In the genomic region with DNA sequence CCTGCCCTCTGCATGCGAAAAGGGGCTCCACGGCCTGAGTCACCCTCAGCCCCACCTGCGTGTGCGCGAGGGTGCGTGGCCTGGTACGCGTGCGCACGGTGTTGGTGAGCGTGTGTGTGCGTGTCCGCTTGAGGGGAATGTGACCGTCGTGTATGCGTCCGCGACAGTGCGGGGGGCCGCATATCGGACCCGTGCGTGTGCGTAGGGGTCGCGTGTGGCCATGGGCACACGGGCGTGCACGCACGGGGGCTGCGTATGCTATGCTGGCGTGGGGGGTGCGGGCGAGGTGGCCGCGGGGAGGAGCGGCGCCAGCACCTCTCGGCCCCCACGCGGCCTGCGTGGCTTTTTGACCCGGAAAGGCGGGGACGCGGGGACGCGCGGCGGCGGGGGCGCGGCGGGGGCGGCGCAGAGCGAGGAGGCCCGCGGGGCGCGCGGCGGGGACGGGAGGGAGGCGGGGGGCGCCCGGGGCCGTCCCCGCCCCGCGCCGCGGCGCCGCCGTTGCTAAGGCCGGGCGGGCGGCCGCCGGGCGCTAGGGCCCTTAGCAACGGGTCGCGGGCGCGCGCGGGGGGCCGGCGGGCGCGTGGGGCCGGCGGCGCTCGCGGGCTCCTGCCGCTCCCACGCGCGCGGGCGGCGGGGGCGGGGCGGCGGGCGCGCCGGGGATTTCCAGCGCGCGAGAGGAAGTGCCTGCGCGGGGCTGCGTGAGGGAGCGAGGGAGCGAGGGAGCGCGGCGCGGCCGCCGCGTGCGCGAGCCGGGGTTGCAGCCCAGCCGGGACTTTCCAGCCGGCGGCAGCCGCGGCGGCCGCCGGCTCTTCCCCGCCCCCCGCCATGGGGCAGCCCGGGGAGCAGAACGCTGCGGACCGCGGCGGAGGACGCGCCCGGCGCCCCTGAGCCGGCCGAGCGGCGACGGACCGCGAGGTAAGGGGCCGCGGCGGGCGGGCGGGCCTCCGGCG, we compare ENCODE assay signal across 8 cellular contexts. TPM values are rescaled to one million over a fixed set of nuclear protein-coding genes. Genes with fewer than 3 reads are reported as not detected.
A peak's percentile ranks its signal among the peaks of the same experiment; 100 is the strongest.
DNase-seq lines count a peak whose midpoint lies in the region; ATAC-seq and TF ChIP-seq lines count a peak whose summit lies in the region.

A gene with protein sequence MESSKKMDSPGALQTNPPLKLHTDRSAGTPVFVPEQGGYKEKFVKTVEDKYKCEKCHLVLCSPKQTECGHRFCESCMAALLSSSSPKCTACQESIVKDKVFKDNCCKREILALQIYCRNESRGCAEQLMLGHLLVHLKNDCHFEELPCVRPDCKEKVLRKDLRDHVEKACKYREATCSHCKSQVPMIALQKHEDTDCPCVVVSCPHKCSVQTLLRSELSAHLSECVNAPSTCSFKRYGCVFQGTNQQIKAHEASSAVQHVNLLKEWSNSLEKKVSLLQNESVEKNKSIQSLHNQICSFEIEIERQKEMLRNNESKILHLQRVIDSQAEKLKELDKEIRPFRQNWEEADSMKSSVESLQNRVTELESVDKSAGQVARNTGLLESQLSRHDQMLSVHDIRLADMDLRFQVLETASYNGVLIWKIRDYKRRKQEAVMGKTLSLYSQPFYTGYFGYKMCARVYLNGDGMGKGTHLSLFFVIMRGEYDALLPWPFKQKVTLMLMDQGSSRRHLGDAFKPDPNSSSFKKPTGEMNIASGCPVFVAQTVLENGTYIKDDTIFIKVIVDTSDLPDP (plus strand): TSS at position 689 of the 950 bp plus-strand sequence. CDS start 92,753 bp downstream, outside the sequence.

- H3K36me3 ChIP-seq in neural progenitor cell: no peaks in the 10 kb centered on the region
- no peaks in the 10 kb centered on the region for H3K36me3 ChIP-seq in stomach smooth muscle (ENCODE audit: control insufficient read depth in 2 of 2, insufficient read depth in 2 of 2, low read length in 2 of 2)

- H3F3A ChIP-seq in neural progenitor cell (ENCODE audit: low read depth): peaks cover 19% of the 10 kb centered on the region

- peak within 1 kb of the TSS; percentile 89 for H3K4me3 Mint-ChIP-seq in neural progenitor cell

- H3K27ac ChIP-seq in neural progenitor cell (no peak within 1 kb of the TSS), stomach smooth muscle (ENCODE audit: low read length) (peak within 1 kb of the TSS; percentile 46)

- H3K9ac ChIP-seq in neural progenitor cell (no peak within 1 kb of the TSS), stomach smooth muscle (ENCODE audit: low read length in 2 of 2) (peak within 1 kb of the TSS; percentile 68 to 82)

- ATAC-seq in GM18520 (IDR thresholded peaks at IDR 0.05; ENCODE audit: unreplicated experiment) (peak; percentile 52), HG03108 (IDR thresholded peaks at IDR 0.05; ENCODE audit: unreplicated experiment) (peak; percentile 40)

- peak within 1 kb of the TSS; percentile 94 for H3K4me3 ChIP-seq in neural progenitor cell
- peak within 1 kb of the TSS; percentile 78 to 93 for H3K4me3 ChIP-seq in stomach smooth muscle (ENCODE audit: low read length in 2 of 2)

- peak within 1 kb of the TSS; percentile 100 for H3K4me2 ChIP-seq in neural progenitor cell

- peaks cover 16% of the 10 kb centered on the region for H4K20me1 ChIP-seq in neural progenitor cell (ENCODE audit: low read depth)

- peaks cover 36% of the 10 kb centered on the region for H3K79me2 ChIP-seq in neural progenitor cell (ENCODE audit: low read depth)

- H3K4me1 Mint-ChIP-seq in neural progenitor cell: peaks cover 32% of the 10 kb centered on the region

- H3K36me3 Mint-ChIP-seq in neural progenitor cell: no peaks in the 10 kb centered on the region

- peak within 1 kb of the TSS; percentile 21 for H3K27ac Mint-ChIP-seq in neural progenitor cell

- peaks cover 25% of the 10 kb centered on the region for H3K27me3 ChIP-seq in neural progenitor cell
- H3K27me3 ChIP-seq in stomach smooth muscle (ENCODE audit: control insufficient read depth in 1 of 2, insufficient read depth in 2 of 2, low read length in 2 of 2): no peaks in the 10 kb centered on the region

- H3K27me3 Mint-ChIP-seq in neural progenitor cell (ENCODE audit: insufficient read depth, low read depth): peaks cover 2% of the 10 kb centered on the region

- TF ChIP-seq CTCF in neural progenitor cell (IDR thresholded peaks at IDR 0.05): no peak

- H2AFZ ChIP-seq in neural progenitor cell (replicated peaks): peak within 1 kb of the TSS; percentile 89

- H3K9me3 Mint-ChIP-seq in neural progenitor cell: no peaks in the 10 kb centered on the region

- peaks cover 10% of the 10 kb centered on the region for H3K4me1 ChIP-seq in neural progenitor cell
- H3K4me1 ChIP-seq in stomach smooth muscle (ENCODE audit: control insufficient read depth, insufficient read depth, low read length): peaks cover 16% of the 10 kb centered on the region

- DNase-seq in A172 (ENCODE audit: low spot score): no peak
- peak; percentile 73 for DNase-seq in RPMI7951 (ENCODE audit: low read depth)
- DNase-seq in activated gamma-delta T cell (lab: John Stamatoyannopoulos, UW): peak; percentile 91
- peak; percentile 13 for DNase-seq in fibroblast of the conjunctiva (ENCODE audit: low read depth)
- peak; percentile 83 for DNase-seq in neural progenitor cell (ENCODE audit: low spot score)

- H3K9me3 ChIP-seq in neural progenitor cell (ENCODE audit: low read depth) (no peaks in the 10 kb centered on the region), stomach smooth muscle (ENCODE audit: control insufficient read depth in 2 of 2, low read length in 2 of 2) (no peaks in the 10 kb centered on the region)

RNA-seq across cellular contexts. Expression of the gene that starts here (rescaled TPM):
- 14.0 and 16.8 TPM in 2 replicates for total RNA-seq in A172 (2014; rRNA removed; shearing (Covaris generic))
- 15.7 and 16.3 TPM in 2 replicates for total RNA-seq in RPMI7951 (2014; rRNA removed; shearing (Covaris generic))
- total RNA-seq in neural progenitor cell (ENCODE audit: low replicate concordance): 15.7 and 18.1 TPM in 2 replicates
